In genomic region chr16:31699601-31700000, GRCh38 we compare ENCODE assay signal across 15 cellular contexts.
DNase-seq lines count a peak whose midpoint lies in the region; ATAC-seq and TF ChIP-seq lines count a peak whose summit lies in the region.
"Had no signal": no experiment of that assay in that cellular context is flagged by ENCODE, and none has a peak within 500 bp of the region (broad histone marks: within the 10 kb centered on the region; RNA-seq: fewer than 3 reads in every experiment).

No MANE protein-coding gene starts in this region.

- TF ChIP-seq CTCF in GM23338 (conservative IDR thresholded peaks at IDR 0.05; ENCODE audit: low read depth in 2 of 2) (no peak), brain (conservative IDR thresholded peaks at IDR 0.05) (no peak), neural crest cell (conservative IDR thresholded peaks at IDR 0.05) (no peak), foreskin fibroblast (IDR thresholded peaks at IDR 0.05; ENCODE audit: low read depth, low read length) (no peak)

- 0 out of 2 replicates have a peak overlapping the region, but pooled peaks have one; percentile 28 for H2AFZ ChIP-seq in GM23338

- H3K9me2 ChIP-seq in GM23338 (ENCODE audit: insufficient read depth) = no peaks in the 10 kb centered on the region

- H3K36me3 Mint-ChIP-seq in T-helper 2 cell treated with Interferon-gamma antibody and Interleukin-4, amounts not matched to agents 5 μg/mL and 100 μg/mL, for 36 hours (ENCODE audit: low read depth) = peaks cover 22% of the 10 kb centered on the region
- H3K36me3 Mint-ChIP-seq in GM23338 (ENCODE audit: low read depth) = peaks cover 23% of the 10 kb centered on the region
- H3K36me3 Mint-ChIP-seq in brain = peaks cover 14% of the 10 kb centered on the region
- no peaks in the 10 kb centered on the region for H3K36me3 Mint-ChIP-seq in neural crest cell (ENCODE audit: low read depth)

- peaks cover 16% of the 10 kb centered on the region for H3K27me3 Mint-ChIP-seq in T-helper 2 cell treated with Interferon-gamma antibody and Interleukin-4, amounts not matched to agents 5 μg/mL and 100 μg/mL, for 36 hours (ENCODE audit: low read depth)
- H3K27me3 Mint-ChIP-seq in GM23338 (ENCODE audit: insufficient read depth, low read depth, poor library complexity) = peaks cover 2% of the 10 kb centered on the region
- peaks cover 37% of the 10 kb centered on the region for H3K27me3 Mint-ChIP-seq in brain
- H3K27me3 Mint-ChIP-seq in neural crest cell (ENCODE audit: low read depth) = peaks cover 24% of the 10 kb centered on the region

- H3K4me3 ChIP-seq in GM23338 (no peak overlapping the region), foreskin fibroblast (ENCODE audit: low read depth in 1 of 2, low read length in 2 of 2) (no peak overlapping the region)

- no peak overlapping the region for H3K27ac ChIP-seq in GM23338 (ENCODE audit: low read depth)
- H3K27ac ChIP-seq: BLaER1, ovary, RWPE1, upper lobe of right lung had no signal

- DNase-seq in T-helper 2 cell treated with Interferon-gamma antibody and Interleukin-4, amounts not matched to agents 5 μg/mL and 100 μg/mL, for 36 hours (ENCODE audit: low spot score) = no peak
- DNase-seq in T-helper 2 cell (no peak), GM23338 (ENCODE audit: low spot score) (no peak), neural crest cell (ENCODE audit: low read depth, low spot score) (no peak), nucleus accumbens (lab: John Stamatoyannopoulos, UW) (no peak), germinal center (ENCODE audit: low spot score) (no peak), foreskin fibroblast (no peak)
- DNase-seq: GOT3 had no signal

- no peak for ATAC-seq in GM23338

- peak overlapping the region; percentile 39 for H3K4me3 Mint-ChIP-seq in T-helper 2 cell treated with Interferon-gamma antibody and Interleukin-4, amounts not matched to agents 5 μg/mL and 100 μg/mL, for 36 hours
- H3K4me3 Mint-ChIP-seq in GM23338 = no peak overlapping the region
- H3K4me3 Mint-ChIP-seq in brain = peak overlapping the region; percentile 86 to 93 (median 91)
- peak overlapping the region; percentile 76 for H3K4me3 Mint-ChIP-seq in neural crest cell

- H3K79me2 ChIP-seq in GM23338 (replicated peaks; ENCODE audit: insufficient read depth) = peaks cover 16% of the 10 kb centered on the region

- H4K20me1 ChIP-seq in GM23338 (replicated peaks; ENCODE audit: insufficient read depth) = 0 out of 2 replicates have a peak, but pooled peaks cover 3% of the 10 kb centered on the region

- peaks cover 26% of the 10 kb centered on the region for H3K4me1 Mint-ChIP-seq in T-helper 2 cell treated with Interferon-gamma antibody and Interleukin-4, amounts not matched to agents 5 μg/mL and 100 μg/mL, for 36 hours (ENCODE audit: low read depth)
- H3K4me1 Mint-ChIP-seq in GM23338 (peaks cover 7% of the 10 kb centered on the region; the same call in 2 of the 3 replicates), brain (peaks cover 12% of the 10 kb centered on the region), neural crest cell (peaks cover 10% of the 10 kb centered on the region)

- H3F3A ChIP-seq in GM23338 (replicated peaks; ENCODE audit: low read depth) = no peaks in the 10 kb centered on the region

- H3K9me3 Mint-ChIP-seq in T-helper 2 cell treated with Interferon-gamma antibody and Interleukin-4, amounts not matched to agents 5 μg/mL and 100 μg/mL, for 36 hours = no peaks in the 10 kb centered on the region
- H3K9me3 Mint-ChIP-seq in GM23338 (no peaks in the 10 kb centered on the region; the same call in 1 of the 3 replicates), brain (no peaks in the 10 kb centered on the region), neural crest cell (no peaks in the 10 kb centered on the region)

- H3K4me1 ChIP-seq in GM23338 (ENCODE audit: insufficient read depth) = peaks cover 3% of the 10 kb centered on the region; the same call in 1 of the 2 replicates

- no peak overlapping the region for H3K27ac Mint-ChIP-seq in T-helper 2 cell treated with Interferon-gamma antibody and Interleukin-4, amounts not matched to agents 5 μg/mL and 100 μg/mL, for 36 hours
- H3K27ac Mint-ChIP-seq in GM23338 = no peak overlapping the region
- no peak overlapping the region for H3K27ac Mint-ChIP-seq in brain
- H3K27ac Mint-ChIP-seq in neural crest cell (ENCODE audit: unreplicated experiment) = no peak overlapping the region
- H3K27ac Mint-ChIP-seq: activated CD4-positive, alpha-beta memory T cell treated with anti-CD3 and anti-CD28 coated beads, Interleukin-2, amount 10 ng/mL, durations not matched to agents 7 days and 5 days had no signal

- H3K4me2 ChIP-seq in GM23338 = no peak overlapping the region

- no peaks in the 10 kb centered on the region for H3K36me3 ChIP-seq in GM23338 (ENCODE audit: insufficient read depth)
- H3K36me3 ChIP-seq: ovary had no signal

- H3K27me3 ChIP-seq in GM23338 (ENCODE audit: insufficient read depth) = no peaks in the 10 kb centered on the region
- H3K27me3 ChIP-seq: BLaER1, dorsolateral prefrontal cortex, ovary, upper lobe of right lung had no signal

TF ChIP-seq in GM23338, 12 proteins besides CTCF, POLR2A, EP300 and RAD21 (continues in another document):
- TF ChIP-seq POLR2AphosphoS5 (IDR thresholded peaks at IDR 0.05; ENCODE audit: low read depth) (no peak), EZH2phosphoT487 (IDR thresholded peaks at IDR 0.05; ENCODE audit: unreplicated experiment) (no peak), REST (IDR thresholded peaks at IDR 0.05; ENCODE audit: unreplicated experiment) (no peak), NANOG (IDR thresholded peaks at IDR 0.05; ENCODE audit: borderline replicate concordance) (no peak), JUNB (IDR thresholded peaks at IDR 0.05; ENCODE audit: unreplicated experiment) (no peak), STAT1 (IDR thresholded peaks at IDR 0.05; ENCODE audit: unreplicated experiment) (no peak), EZH2 (IDR thresholded peaks at IDR 0.05; ENCODE audit: low read depth, unreplicated experiment) (no peak), ZNF331 (CRISPR knock-in tag; IDR thresholded peaks at IDR 0.05; ENCODE audit: low read depth) (no peak), ETS1 (IDR thresholded peaks at IDR 0.05) (no peak)
